11 cellular contexts compared by ENCODE assay signal in genomic region chr10:93461124-93461806, GRCh38. TPM values are rescaled to one million over a fixed set of nuclear protein-coding genes. Genes with fewer than 3 reads are reported as not detected.
DNase-seq lines count a peak whose midpoint lies in the region; ATAC-seq and TF ChIP-seq lines count a peak whose summit lies in the region.
"Had no signal": no experiment of that assay in that cellular context is flagged by ENCODE, and none has a peak within 500 bp of the region (broad histone marks: within the 10 kb centered on the region; RNA-seq: fewer than 3 reads in every experiment).

No MANE protein-coding gene starts in this region.

- no peak overlapping the region for H3K4me3 ChIP-seq in colonic mucosa

- no peak for ATAC-seq in GM18498 (IDR thresholded peaks at IDR 0.05; ENCODE audit: unreplicated experiment)
- no peak for ATAC-seq in GM18909 (IDR thresholded peaks at IDR 0.05; ENCODE audit: poor library complexity, unreplicated experiment)

- no peaks in the 10 kb centered on the region for H3K36me3 ChIP-seq in colonic mucosa

- H3K9me3 Mint-ChIP-seq in osteocyte (ENCODE audit: unreplicated experiment), result no peaks in the 10 kb centered on the region
- H3K9me3 Mint-ChIP-seq: T-helper 1 cell treated with Interleukin-12 subunit alpha and Interleukin-12 subunit beta and Interleukin-4 antibody, amounts not matched to agents 30 μg/mL and 1 μg/mL, for 36 hours had no signal

- H3K27ac ChIP-seq in colonic mucosa, result peak overlapping the region; percentile 2

- no peak for TF ChIP-seq CTCF in colonic mucosa (IDR thresholded peaks at IDR 0.05)
- no peak for TF ChIP-seq CTCF in osteocyte (IDR thresholded peaks at IDR 0.05)

- H3K9me3 ChIP-seq in colonic mucosa, result no peaks in the 10 kb centered on the region

- peaks cover 95% of the 10 kb centered on the region for H3K4me1 Mint-ChIP-seq in osteocyte (ENCODE audit: unreplicated experiment)

- H3K27me3 ChIP-seq in colonic mucosa, result no peaks in the 10 kb centered on the region

- H3K27me3 Mint-ChIP-seq in osteocyte (ENCODE audit: unreplicated experiment), result no peaks in the 10 kb centered on the region

- H3K9ac ChIP-seq in colonic mucosa (ENCODE audit: low read depth in 2 of 2, low read length in 2 of 2), result no peak overlapping the region

- H3K36me3 Mint-ChIP-seq in osteocyte (ENCODE audit: unreplicated experiment), result peaks cover 22% of the 10 kb centered on the region

- H3K27ac Mint-ChIP-seq in osteocyte (ENCODE audit: unreplicated experiment), result peak overlapping the region; percentile 99
- H3K27ac Mint-ChIP-seq: T-helper 1 cell treated with Interleukin-12 subunit alpha and Interleukin-12 subunit beta and Interleukin-4 antibody, amounts not matched to agents 30 μg/mL and 1 μg/mL, for 36 hours had no signal

- H3K4me3 Mint-ChIP-seq in osteocyte (ENCODE audit: unreplicated experiment), result peak overlapping the region; percentile 14
- H3K4me3 Mint-ChIP-seq: T-helper 1 cell treated with Interleukin-12 subunit alpha and Interleukin-12 subunit beta and Interleukin-4 antibody, amounts not matched to agents 30 μg/mL and 1 μg/mL, for 36 hours had no signal

- H3K4me1 ChIP-seq in colonic mucosa, result peaks cover 11% of the 10 kb centered on the region

- DNase-seq in DMS79 (lab: John Stamatoyannopoulos, UW), result peak; percentile 95
- DNase-seq in NCI-H2107 (lab: John Stamatoyannopoulos, UW), result peak; percentile 31
- DNase-seq in colonic mucosa, result no peak
- no peak for DNase-seq in osteocyte (ENCODE audit: extremely low spot score, unreplicated experiment)
- DNase-seq in HPDE6-E6E7 (ENCODE audit: extremely low spot score), result no peak
- DNase-seq in NCI-H1048 (lab: John Stamatoyannopoulos, UW), result no peak
- DNase-seq: amygdala, Karpas-422 had no signal

- intact Hi-C loops in colonic mucosa (cut with DNase I), result no loop called here

RNA-seq across cellular contexts. Expression of gene MYOF, which starts 20.9 kb away (rescaled TPM):
- total RNA-seq in colonic mucosa (10 to 100 TPM; 88.1 to 90.9 TPM), osteocyte (470 and 517 TPM in 2 replicates)

RNA-seq across cellular contexts. Expression of gene CEP55, which starts 35.1 kb away (rescaled TPM):
- total RNA-seq in colonic mucosa (10 to 100 TPM; 11.3 to 30.0 TPM), osteocyte (8.6 and 9.5 TPM in 2 replicates)

Comparison
In these comparisons a context has a peak if more than half of its experiments do, and no peak if none do; other contexts are left out.
1. DNase-seq: peak in DMS79 (single experiment) and NCI-H2107 (single experiment); none in colonic mucosa (single experiment), osteocyte (single experiment), HPDE6-E6E7 (single experiment) and NCI-H1048 (single experiment).